Comparison of ENCODE assay signal across 22 cellular contexts in genomic region chr3:166005126-166005525, GRCh38.
DNase-seq lines count a peak whose midpoint lies in the region; ATAC-seq, FAIRE-seq and TF ChIP-seq lines count a peak whose summit lies in the region.
"Had no signal": no experiment of that assay in that cellular context is flagged by ENCODE, and none has a peak within 500 bp of the region (broad histone marks: within the 10 kb centered on the region; RNA-seq: fewer than 3 reads in every experiment).

No MANE protein-coding gene starts in this region.

- H3K36me3 ChIP-seq in RWPE2 (ENCODE audit: low read depth) (no peaks in the 10 kb centered on the region), bronchial epithelial cell (ENCODE audit: control insufficient read depth, insufficient read depth, low read length) (no peaks in the 10 kb centered on the region)
- H3K36me3 ChIP-seq: BE2C, BLaER1 had no signal

- H3K9me3 ChIP-seq in RWPE2 (ENCODE audit: severe bottlenecking), result no peaks in the 10 kb centered on the region
- H3K9me3 ChIP-seq: BE2C, BLaER1 had no signal

- ATAC-seq in RWPE2 (ENCODE audit: low read depth), result peak; percentile 21; the same call in 1 of the 3 replicates
- ATAC-seq in foreskin keratinocyte, result no peak
- no peak for ATAC-seq in GM21367 (IDR thresholded peaks at IDR 0.05; ENCODE audit: unreplicated experiment)
- ATAC-seq in GM19351 (IDR thresholded peaks at IDR 0.05; ENCODE audit: unreplicated experiment), result no peak

- TF ChIP-seq CTCF in RWPE2 (IDR thresholded peaks at IDR 0.05; ENCODE audit: poor library complexity, severe bottlenecking) (no peak), bronchial epithelial cell (IDR thresholded peaks at IDR 0.05; ENCODE audit: insufficient read depth, low read length, severe bottlenecking) (no peak), foreskin keratinocyte (conservative IDR thresholded peaks at IDR 0.05) (no peak)

- DNase-seq in RWPE2 (ENCODE audit: low spot score) (no peak), bronchial epithelial cell (ENCODE audit: low read depth) (peak; percentile 80), foreskin keratinocyte (peak; percentile 32 to 58), GM19240 (ENCODE audit: insufficient read length, low spot score) (no peak)
- DNase-seq: 8988T; ACHN; BE2C; C1 segment of cervical spinal cord; CD4-positive, alpha-beta memory T cell; CD4-positive, CD25-positive, alpha-beta regulatory T cell; CD8-positive, alpha-beta memory T cell; COR-L47; DMS 273 treated with DMSO at 0.1 percent for 48 hours; DMS79 treated with DMSO at 0.1 percent for 48 hours; GF-D8 had no signal

- no peak for FAIRE-seq in bronchial epithelial cell (lab: Jason Lieb, UNC)
- FAIRE-seq: A204.1, G401.6, GM12891, GM19239 had no signal

- H3K4me1 ChIP-seq in RWPE2 (ENCODE audit: insufficient read depth, poor library complexity, severe bottlenecking) (no peaks in the 10 kb centered on the region), foreskin keratinocyte (peaks cover 7% of the 10 kb centered on the region)
- H3K4me1 ChIP-seq: BE2C, BLaER1 had no signal

- no peak overlapping the region for H3K27ac ChIP-seq in RWPE2 (ENCODE audit: poor library complexity, severe bottlenecking)
- no peak overlapping the region for H3K27ac ChIP-seq in foreskin keratinocyte
- H3K27ac ChIP-seq: BLaER1 had no signal

- H3K27me3 ChIP-seq in RWPE2 (ENCODE audit: insufficient read depth, poor library complexity, severe bottlenecking) (no peaks in the 10 kb centered on the region), bronchial epithelial cell (ENCODE audit: control insufficient read depth, insufficient read depth, low read length) (no peaks in the 10 kb centered on the region), foreskin keratinocyte (no peaks in the 10 kb centered on the region)
- H3K27me3 ChIP-seq: BE2C, BLaER1 had no signal

- H3K4me3 ChIP-seq in RWPE2 (ENCODE audit: severe bottlenecking) (no peak overlapping the region), bronchial epithelial cell (ENCODE audit: low read depth, low read length) (no peak overlapping the region)
- H3K4me3 ChIP-seq: BLaER1 had no signal

Comparison
In these comparisons a context has a peak if more than half of its experiments do, and no peak if none do; other contexts are left out.
1. DNase-seq: peak in bronchial epithelial cell (single experiment) and foreskin keratinocyte (2 of 2); none in RWPE2 (single experiment) and GM19240 (single experiment).